ENCODE assay signal across 12 cellular contexts in genomic region chr15:62658498-62658897, GRCh38.
DNase-seq lines count a peak whose midpoint lies in the region; ATAC-seq, FAIRE-seq and TF ChIP-seq lines count a peak whose summit lies in the region.
"Had no signal": no experiment of that assay in that cellular context is flagged by ENCODE, and none has a peak within 500 bp of the region (broad histone marks: within the 10 kb centered on the region; RNA-seq: fewer than 3 reads in every experiment).

No MANE protein-coding gene starts in this region.

- no peak overlapping the region for H3K27ac ChIP-seq in liver (ENCODE audit: low read depth in 1 of 2, low read length in 2 of 2)
- H3K27ac ChIP-seq in HepG2 (ENCODE audit: extremely low read length, insufficient read depth, low read length): no peak overlapping the region

- H3K36me3 Mint-ChIP-seq in activated naive CD4-positive, alpha-beta T cell treated with anti-CD3 and anti-CD28 coated beads, Interleukin-2, amount 10 ng/mL, durations not matched to agents 7 days and 5 days: no peaks in the 10 kb centered on the region
- H3K36me3 Mint-ChIP-seq: activated naive CD8-positive, alpha-beta T cell treated with anti-CD3 and anti-CD28 coated beads, Interleukin-2, amount 10 ng/mL, durations not matched to agents 7 days and 5 days had no signal

- WGBS in liver: 75% methylated on average over 11 of the region's 11 CpGs
- WGBS in HepG2 (ENCODE audit: low lambda C conversion rate): 88% methylated on average over 9 of the region's 11 CpGs

- TF ChIP-seq POLR2A in HepG2 (IDR thresholded peaks at IDR 0.05; ENCODE audit: insufficient read depth in 1 of 2, low read depth in 2 of 2, low read length in 2 of 2): no peak

- H3K4me3 ChIP-seq in liver (ENCODE audit: low read depth in 1 of 3, low read length in 3 of 3): no peak overlapping the region
- no peak overlapping the region for H3K4me3 ChIP-seq in HepG2 (replicated peaks in 1 of 3; ENCODE audit: insufficient read depth in 1 of 3, low read depth in 2 of 3, low read length in 3 of 3)
- no peak overlapping the region for H3K4me3 ChIP-seq in fibroblast of mammary gland (ENCODE audit: control insufficient read depth, low read depth, low read length)

- H3K4me1 ChIP-seq in liver (ENCODE audit: control insufficient read depth in 4 of 4, insufficient read depth in 4 of 4, low read length in 3 of 4): no peaks in the 10 kb centered on the region
- no peaks in the 10 kb centered on the region for H3K4me1 ChIP-seq in HepG2 (ENCODE audit: insufficient read depth, low read length)

- POLR2A ChIA-PET in HepG2 (lab: Yijun Ruan, JAX): no interaction called here

- in situ Hi-C loops in HepG2 (cut with HindIII; ENCODE audit: extremely low pct_ligation_motif_present, low pct_unique_long_range_greater_than_20kb): no loop called here

- H3K4me2 ChIP-seq in HepG2 (ENCODE audit: low read depth, low read length): no peak overlapping the region

- H3K79me2 ChIP-seq in HepG2 (ENCODE audit: insufficient read depth, low read length): no peaks in the 10 kb centered on the region

- no peak overlapping the region for H3K4me3 Mint-ChIP-seq in activated naive CD4-positive, alpha-beta T cell treated with anti-CD3 and anti-CD28 coated beads, Interleukin-2, amount 10 ng/mL, durations not matched to agents 7 days and 5 days
- H3K4me3 Mint-ChIP-seq: activated naive CD8-positive, alpha-beta T cell treated with anti-CD3 and anti-CD28 coated beads, Interleukin-2, amount 10 ng/mL, durations not matched to agents 7 days and 5 days; B cell; stimulated activated naive CD8-positive, alpha-beta T cell treated with anti-CD3 and anti-CD28 coated beads, Interleukin-15, Interleukin-2, amounts not matched to agents 100 ng/mL and 50 ng/mL, for 24 hours had no signal

- no TSS peak for BruUV-seq in HepG2 (replicated peaks; lab: Mats Ljungman, UMichigan)

- DNase-seq in HepG2 (ENCODE audit: low spot score): no peak
- peak; percentile 17 for DNase-seq in HT-29 (ENCODE audit: low spot score)
- DNase-seq in fibroblast of mammary gland (ENCODE audit: low read depth): peak; percentile 47
- DNase-seq in urothelium cell line (ENCODE audit: low spot score): no peak
- no peak for DNase-seq in activated naive CD4-positive, alpha-beta T cell treated with anti-CD3 and anti-CD28 coated beads, Interleukin-2, amount 10 ng/mL, durations not matched to agents 7 days and 5 days
- DNase-seq in stimulated activated naive CD4-positive, alpha-beta T cell treated with Interleukin-2 at 50 U/mL for 16 hours (lab: John Stamatoyannopoulos, UW): no peak
- DNase-seq: activated naive CD8-positive, alpha-beta T cell treated with anti-CD3 and anti-CD28 coated beads, Interleukin-2, amount 10 ng/mL, durations not matched to agents 7 days and 5 days; NCI-H345 had no signal

- no peak overlapping the region for H3K27ac Mint-ChIP-seq in activated naive CD4-positive, alpha-beta T cell treated with anti-CD3 and anti-CD28 coated beads, Interleukin-2, amount 10 ng/mL, durations not matched to agents 7 days and 5 days
- H3K27ac Mint-ChIP-seq: activated naive CD8-positive, alpha-beta T cell treated with anti-CD3 and anti-CD28 coated beads, Interleukin-2, amount 10 ng/mL, durations not matched to agents 7 days and 5 days; B cell; stimulated activated naive CD8-positive, alpha-beta T cell treated with anti-CD3 and anti-CD28 coated beads, Interleukin-15, Interleukin-2, amounts not matched to agents 100 ng/mL and 50 ng/mL, for 24 hours had no signal

- peaks cover 3% of the 10 kb centered on the region for H3K27me3 Mint-ChIP-seq in activated naive CD4-positive, alpha-beta T cell treated with anti-CD3 and anti-CD28 coated beads, Interleukin-2, amount 10 ng/mL, durations not matched to agents 7 days and 5 days

- no peaks in the 10 kb centered on the region for H3K27me3 ChIP-seq in liver (ENCODE audit: control insufficient read depth in 4 of 4, insufficient read depth in 4 of 4, low read length in 3 of 4)
- H3K27me3 ChIP-seq in HepG2 (ENCODE audit: control insufficient read depth in 1 of 2, insufficient read depth in 2 of 2, low read length in 2 of 2): no peaks in the 10 kb centered on the region

- FAIRE-seq in HepG2 (lab: Jason Lieb, UNC) (no peak), urothelium cell line (lab: Jason Lieb, UNC) (peak; percentile 71)

- H2AFZ ChIP-seq in HepG2 (ENCODE audit: low read length): no peak overlapping the region

- H3K9me3 ChIP-seq in liver (ENCODE audit: control insufficient read depth in 4 of 4, low read length in 3 of 4) (no peaks in the 10 kb centered on the region), HepG2 (ENCODE audit: low read length) (no peaks in the 10 kb centered on the region)

- TF ChIP-seq EP300 in HepG2 (IDR thresholded peaks at IDR 0.05; ENCODE audit: low read depth in 2 of 2, low read length in 2 of 2) (no peak), HepG2 (CRISPR knock-in tag; IDR thresholded peaks at IDR 0.05; ENCODE audit: borderline replicate concordance) (no peak)

- intact Hi-C loops in HepG2 (cut with micrococcal nuclease; ENCODE audit: unreplicated experiment): no loop called here

- TF ChIP-seq CTCF in liver (IDR thresholded peaks at IDR 0.05; ENCODE audit: low read depth, low read length, missing input control) (no peak), HepG2 (CRISPR knock-in tag; IDR thresholded peaks at IDR 0.05) (no peak), fibroblast of mammary gland (conservative IDR thresholded peaks at IDR 0.05; ENCODE audit: control insufficient read depth, insufficient read depth, low read depth, low read length) (no peak)

- H3K9ac ChIP-seq in liver (ENCODE audit: low read depth in 1 of 2, low read length in 2 of 2) (no peak overlapping the region), HepG2 (ENCODE audit: insufficient read depth, low read depth, low read length) (no peak overlapping the region)

- no peaks in the 10 kb centered on the region for H4K20me1 ChIP-seq in HepG2 (ENCODE audit: insufficient read depth, low read length)

- CTCF ChIA-PET in HepG2 (lab: Yijun Ruan, JAX; ENCODE audit: low intra/inter-chr PET ratio, low total read pairs): no interaction called here
- CTCF ChIA-PET in activated naive CD4-positive, alpha-beta T cell treated with anti-CD3 and anti-CD28 coated beads, Interleukin-2, amount 10 ng/mL, durations not matched to agents 7 days and 5 days (lab: Charles Lee): no interaction called here

- H3K36me3 ChIP-seq in liver (ENCODE audit: control insufficient read depth in 4 of 4, insufficient read depth in 3 of 4, low read depth in 1 of 4, low read length in 3 of 4) (no peaks in the 10 kb centered on the region), HepG2 (replicated peaks in 1 of 2; ENCODE audit: control insufficient read depth in 1 of 2, insufficient read depth in 2 of 2, low read length in 2 of 2) (peaks cover 0 to 16% of the 10 kb centered on the region in 2 experiments; a peak in 2 of 5 replicates)

- no peaks in the 10 kb centered on the region for H3K4me1 Mint-ChIP-seq in activated naive CD4-positive, alpha-beta T cell treated with anti-CD3 and anti-CD28 coated beads, Interleukin-2, amount 10 ng/mL, durations not matched to agents 7 days and 5 days
- H3K4me1 Mint-ChIP-seq: activated naive CD8-positive, alpha-beta T cell treated with anti-CD3 and anti-CD28 coated beads, Interleukin-2, amount 10 ng/mL, durations not matched to agents 7 days and 5 days; B cell had no signal

- TF ChIP-seq RAD21 in liver (IDR thresholded peaks at IDR 0.05) (no peak), HepG2 (CRISPR knock-in tag; IDR thresholded peaks at IDR 0.05) (no peak)

- H3K9me3 Mint-ChIP-seq in activated naive CD4-positive, alpha-beta T cell treated with anti-CD3 and anti-CD28 coated beads, Interleukin-2, amount 10 ng/mL, durations not matched to agents 7 days and 5 days: no peaks in the 10 kb centered on the region
- H3K9me3 Mint-ChIP-seq: stimulated activated naive CD8-positive, alpha-beta T cell treated with anti-CD3 and anti-CD28 coated beads, Interleukin-15, Interleukin-2, amounts not matched to agents 100 ng/mL and 50 ng/mL, for 24 hours had no signal

- no peak for ATAC-seq in HepG2
- no peak for ATAC-seq in GM18861 (IDR thresholded peaks at IDR 0.05; ENCODE audit: unreplicated experiment)

TF ChIP-seq in liver, 16 proteins besides CTCF, POLR2A, EP300 and RAD21:
- TF ChIP-seq MAX (IDR thresholded peaks at IDR 0.05): peak; percentile 37
- TF ChIP-seq HNF4A (conservative IDR thresholded peaks at IDR 0.05): no peak
- no peak for TF ChIP-seq NR2F2 (IDR thresholded peaks at IDR 0.05)
- no peak for TF ChIP-seq TAF1 (conservative IDR thresholded peaks at IDR 0.05)

TF ChIP-seq in HepG2, 621 proteins besides CTCF, POLR2A, EP300 and RAD21 (continues in another document):
- TF ChIP-seq TGIF2 (CRISPR knock-in tag; IDR thresholded peaks at IDR 0.05) (no peak), ZNF34 (CRISPR knock-in tag; IDR thresholded peaks at IDR 0.05; ENCODE audit: borderline replicate concordance) (no peak), NFYC (CRISPR knock-in tag; IDR thresholded peaks at IDR 0.05) (no peak), ZNF652 (CRISPR knock-in tag; IDR thresholded peaks at IDR 0.05; ENCODE audit: borderline replicate concordance, low read depth) (no peak), PITX1 (CRISPR knock-in tag; IDR thresholded peaks at IDR 0.05) (no peak), KLF13 (CRISPR knock-in tag; IDR thresholded peaks at IDR 0.05) (no peak)
- TF ChIP-seq, protein P1, sequence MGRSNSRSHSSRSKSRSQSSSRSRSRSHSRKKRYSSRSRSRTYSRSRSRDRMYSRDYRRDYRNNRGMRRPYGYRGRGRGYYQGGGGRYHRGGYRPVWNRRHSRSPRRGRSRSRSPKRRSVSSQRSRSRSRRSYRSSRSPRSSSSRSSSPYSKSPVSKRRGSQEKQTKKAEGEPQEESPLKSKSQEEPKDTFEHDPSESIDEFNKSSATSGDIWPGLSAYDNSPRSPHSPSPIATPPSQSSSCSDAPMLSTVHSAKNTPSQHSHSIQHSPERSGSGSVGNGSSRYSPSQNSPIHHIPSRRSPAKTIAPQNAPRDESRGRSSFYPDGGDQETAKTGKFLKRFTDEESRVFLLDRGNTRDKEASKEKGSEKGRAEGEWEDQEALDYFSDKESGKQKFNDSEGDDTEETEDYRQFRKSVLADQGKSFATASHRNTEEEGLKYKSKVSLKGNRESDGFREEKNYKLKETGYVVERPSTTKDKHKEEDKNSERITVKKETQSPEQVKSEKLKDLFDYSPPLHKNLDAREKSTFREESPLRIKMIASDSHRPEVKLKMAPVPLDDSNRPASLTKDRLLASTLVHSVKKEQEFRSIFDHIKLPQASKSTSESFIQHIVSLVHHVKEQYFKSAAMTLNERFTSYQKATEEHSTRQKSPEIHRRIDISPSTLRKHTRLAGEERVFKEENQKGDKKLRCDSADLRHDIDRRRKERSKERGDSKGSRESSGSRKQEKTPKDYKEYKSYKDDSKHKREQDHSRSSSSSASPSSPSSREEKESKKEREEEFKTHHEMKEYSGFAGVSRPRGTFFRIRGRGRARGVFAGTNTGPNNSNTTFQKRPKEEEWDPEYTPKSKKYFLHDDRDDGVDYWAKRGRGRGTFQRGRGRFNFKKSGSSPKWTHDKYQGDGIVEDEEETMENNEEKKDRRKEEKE (IDR thresholded peaks at IDR 0.05): no peak

Comparison
In these comparisons a context has a peak if more than half of its experiments do, and no peak if none do; other contexts are left out.
1. DNase-seq: peak in HT-29 (single experiment) and fibroblast of mammary gland (single experiment); none in HepG2 (single experiment), urothelium cell line (single experiment), activated naive CD4-positive, alpha-beta T cell treated with anti-CD3 and anti-CD28 coated beads, Interleukin-2, amount 10 ng/mL, durations not matched to agents 7 days and 5 days (single experiment) and stimulated activated naive CD4-positive, alpha-beta T cell treated with Interleukin-2 at 50 U/mL for 16 hours (single experiment).